In genomic region chr9:88075966-88076285, GRCh38 we compare ENCODE assay signal across 8 cellular contexts.
DNase-seq lines count a peak whose midpoint lies in the region; ATAC-seq and TF ChIP-seq lines count a peak whose summit lies in the region.

No MANE protein-coding gene starts in this region.

- H3K4me1 ChIP-seq in BLaER1 = peaks cover 14% of the 10 kb centered on the region
- H3K4me1 ChIP-seq in endocrine pancreas (ENCODE audit: control insufficient read depth, insufficient read depth, low read length) = no peaks in the 10 kb centered on the region
- H3K4me1 ChIP-seq in neural progenitor cell = peaks cover 5% of the 10 kb centered on the region

- peak; percentile 61 for DNase-seq in NCI-H2171 (lab: John Stamatoyannopoulos, UW)
- DNase-seq in neural progenitor cell (ENCODE audit: low spot score) = no peak
- DNase-seq in stimulated activated naive CD4-positive, alpha-beta T cell treated with Interleukin-2 at 50 U/mL for 16 hours (lab: John Stamatoyannopoulos, UW) = no peak
- DNase-seq in KBM-7 = no peak
- no peak for DNase-seq in medulla oblongata (ENCODE audit: extremely low spot score)

- ATAC-seq in GM21717 (IDR thresholded peaks at IDR 0.05; ENCODE audit: unreplicated experiment) = no peak

- H4K20me1 ChIP-seq in BLaER1 = no peaks in the 10 kb centered on the region
- no peaks in the 10 kb centered on the region for H4K20me1 ChIP-seq in neural progenitor cell (ENCODE audit: low read depth)

- no peaks in the 10 kb centered on the region for H3K79me2 ChIP-seq in neural progenitor cell (ENCODE audit: low read depth)

- peak overlapping the region; percentile 87 for H3K4me2 ChIP-seq in BLaER1
- peak overlapping the region; percentile 91 for H3K4me2 ChIP-seq in neural progenitor cell

- in situ Hi-C loops in KBM-7 (cut with MboI; ENCODE audit: low pct_unique_long_range_greater_than_20kb, low sequenced_read_pairs) = no loop called here

- H3K4me3 ChIP-seq in BLaER1 (peak overlapping the region; percentile 71), endocrine pancreas (ENCODE audit: control insufficient read depth, insufficient read depth, low read length) (peak overlapping the region; percentile 74), neural progenitor cell (peak overlapping the region; percentile 59)

- no peak for TF ChIP-seq CTCF in neural progenitor cell (IDR thresholded peaks at IDR 0.05)

- H3K36me3 Mint-ChIP-seq in neural progenitor cell = no peaks in the 10 kb centered on the region

- H3K27ac Mint-ChIP-seq in neural progenitor cell = peak overlapping the region; percentile 33

- no peaks in the 10 kb centered on the region for H3K9me3 ChIP-seq in BLaER1
- no peaks in the 10 kb centered on the region for H3K9me3 ChIP-seq in endocrine pancreas (ENCODE audit: control insufficient read depth, low read length)
- H3K9me3 ChIP-seq in neural progenitor cell (ENCODE audit: low read depth) = no peaks in the 10 kb centered on the region

- peak overlapping the region; percentile 94 for H2AFZ ChIP-seq in neural progenitor cell (replicated peaks)

- H3K27me3 Mint-ChIP-seq in neural progenitor cell (ENCODE audit: insufficient read depth, low read depth) = peaks cover 11% of the 10 kb centered on the region

- H3K9ac ChIP-seq in BLaER1 (peak overlapping the region; percentile 66), endocrine pancreas (ENCODE audit: control insufficient read depth, insufficient read depth, low read length) (peak overlapping the region; percentile 55), neural progenitor cell (no peak overlapping the region)

- H3K27me3 ChIP-seq in BLaER1 (0 out of 2 replicates have a peak, but pooled peaks cover 3% of the 10 kb centered on the region), endocrine pancreas (ENCODE audit: control insufficient read depth, insufficient read depth, low read length) (no peaks in the 10 kb centered on the region), neural progenitor cell (peaks cover 44% of the 10 kb centered on the region)

- peaks cover 1% of the 10 kb centered on the region for H3K9me3 Mint-ChIP-seq in neural progenitor cell

- H3K36me3 ChIP-seq in BLaER1 (no peaks in the 10 kb centered on the region), endocrine pancreas (ENCODE audit: control insufficient read depth, insufficient read depth, low read length) (no peaks in the 10 kb centered on the region), neural progenitor cell (no peaks in the 10 kb centered on the region)

- peaks cover 15% of the 10 kb centered on the region for H3K4me1 Mint-ChIP-seq in neural progenitor cell

- H3K4me3 Mint-ChIP-seq in neural progenitor cell = peak overlapping the region; percentile 90

- H3F3A ChIP-seq in neural progenitor cell (ENCODE audit: low read depth) = peaks cover 8% of the 10 kb centered on the region

- H3K27ac ChIP-seq in BLaER1 (no peak overlapping the region), neural progenitor cell (no peak overlapping the region)
